9 cellular contexts compared by ENCODE assay signal in genomic region chr20:32017711-32018251, GRCh38. TPM values are rescaled to one million over a fixed set of nuclear protein-coding genes. Genes with fewer than 3 reads are reported as not detected.
DNase-seq lines count a peak whose midpoint lies in the region; ATAC-seq and TF ChIP-seq lines count a peak whose summit lies in the region.
"Had no signal": no experiment of that assay in that cellular context is flagged by ENCODE, and none has a peak within 500 bp of the region (broad histone marks: within the 10 kb centered on the region; RNA-seq: fewer than 3 reads in every experiment).

No MANE protein-coding gene starts in this region.

- H3K4me3 ChIP-seq in liver (ENCODE audit: low read depth in 1 of 3, low read length in 3 of 3), result no peak overlapping the region

- H3K27ac ChIP-seq in liver (ENCODE audit: low read depth in 1 of 2, low read length in 2 of 2), result no peak overlapping the region

- ATAC-seq in GM21526 (IDR thresholded peaks at IDR 0.05; ENCODE audit: low FRiP score, unreplicated experiment) (no peak), HG02623 (IDR thresholded peaks at IDR 0.05; ENCODE audit: unreplicated experiment) (no peak), HG03442 (IDR thresholded peaks at IDR 0.05; ENCODE audit: unreplicated experiment) (no peak)

- peak; percentile 2 for TF ChIP-seq CTCF in liver (IDR thresholded peaks at IDR 0.05; ENCODE audit: low read depth, low read length, missing input control)

- 16% methylated on average over 26 of the region's 35 CpGs for WGBS in liver

- H3K9ac ChIP-seq in liver (ENCODE audit: low read depth in 1 of 2, low read length in 2 of 2), result no peak overlapping the region

- no peak for TF ChIP-seq RAD21 in liver (IDR thresholded peaks at IDR 0.05)

- DNase-seq in SIG-M5 treated with dmso at 0.1 percent for 504 hours (lab: John Stamatoyannopoulos, UW; ENCODE audit: unreplicated experiment) (peak; percentile 24), SIG-M5 (lab: John Stamatoyannopoulos, UW) (no peak), NCI-H774 (lab: John Stamatoyannopoulos, UW) (peak; percentile 85)
- DNase-seq in activated effector memory CD4-positive, alpha-beta T cell treated with anti-CD3 and anti-CD28 coated beads, Interleukin-2, amount 50 U/mL, for 16 hours, result peak; percentile 80

- H3K27me3 ChIP-seq in liver (ENCODE audit: control insufficient read depth in 4 of 4, insufficient read depth in 4 of 4, low read length in 3 of 4), result peaks cover 0 to 11% (median under 1%) of the 10 kb centered on the region in 4 donors

- no peaks in the 10 kb centered on the region for H3K36me3 ChIP-seq in liver (ENCODE audit: control insufficient read depth in 4 of 4, insufficient read depth in 3 of 4, low read depth in 1 of 4, low read length in 3 of 4)

- peaks cover 0 to 8% (median 4%) of the 10 kb centered on the region in 4 donors for H3K4me1 ChIP-seq in liver (ENCODE audit: control insufficient read depth in 4 of 4, insufficient read depth in 4 of 4, low read length in 3 of 4)

- no peaks in the 10 kb centered on the region for H3K9me3 ChIP-seq in liver (ENCODE audit: control insufficient read depth in 4 of 4, low read length in 3 of 4)

TF ChIP-seq in liver, 16 proteins besides CTCF, POLR2A, EP300 and RAD21:
- TF ChIP-seq YY1 (IDR thresholded peaks at IDR 0.05), result no peak
- TF ChIP-seq FOXA1 (IDR thresholded peaks at IDR 0.05), result no peak
- no peak for TF ChIP-seq FOXA2 (IDR thresholded peaks at IDR 0.05)
- TF ChIP-seq RXRA (IDR thresholded peaks at IDR 0.05), result no peak
- TF ChIP-seq SP1 (IDR thresholded peaks at IDR 0.05), result no peak
- no peak for TF ChIP-seq ATF3 (IDR thresholded peaks at IDR 0.05)
- TF ChIP-seq HNF4A (conservative IDR thresholded peaks at IDR 0.05), result no peak
- no peak for TF ChIP-seq NR2F2 (IDR thresholded peaks at IDR 0.05)
- TF ChIP-seq EGR1 (IDR thresholded peaks at IDR 0.05; ENCODE audit: low read depth in 2 of 2), result no peak
- TF ChIP-seq GABPA (IDR thresholded peaks at IDR 0.05 in 1 of 2, conservative IDR thresholded peaks at IDR 0.05 in 1 of 2), result no peak
- TF ChIP-seq HNF4G (IDR thresholded peaks at IDR 0.05), result no peak
- TF ChIP-seq MAX (IDR thresholded peaks at IDR 0.05), result no peak
- TF ChIP-seq REST (IDR thresholded peaks at IDR 0.05), result no peak
- no peak for TF ChIP-seq ZBTB33 (IDR thresholded peaks at IDR 0.05)

RNA-seq across cellular contexts. Expression of gene CCM2L, which starts 7.5 kb away (rescaled TPM):
- total RNA-seq in liver, result 1 to 10 TPM; 1.3 to 2.1 TPM
- 1 to 10 TPM in 1 of 2 donors, under 1 TPM in 1; 0.31 to 1.2 TPM for polyA plus RNA-seq in liver
- total RNA-seq: T-helper 1 cell treated with Interleukin-12 subunit alpha and Interleukin-12 subunit beta and Interleukin-4 antibody, amounts not matched to agents 30 ng/mL and 1 ng/mL, for 36 hours had no signal

RNA-seq across cellular contexts. Expression of gene HCK, which starts 34.3 kb away (rescaled TPM):
- total RNA-seq in liver, result 10 to 100 TPM; 12.8 to 20.6 TPM
- polyA plus RNA-seq in liver, result 1 to 10 TPM; 1.8 to 7.7 TPM

RNA-seq across cellular contexts. Expression of gene XKR7, which starts 49.8 kb away (rescaled TPM):
- under 1 TPM; under 0.01 to 0.05 TPM for total RNA-seq in liver
- polyA plus RNA-seq in liver, result not detected
- total RNA-seq: T-helper 1 cell treated with Interleukin-12 subunit alpha and Interleukin-12 subunit beta and Interleukin-4 antibody, amounts not matched to agents 30 ng/mL and 1 ng/mL, for 36 hours had no signal
